Comparison of ENCODE assay signal across 1 cellular context in the genomic region with DNA sequence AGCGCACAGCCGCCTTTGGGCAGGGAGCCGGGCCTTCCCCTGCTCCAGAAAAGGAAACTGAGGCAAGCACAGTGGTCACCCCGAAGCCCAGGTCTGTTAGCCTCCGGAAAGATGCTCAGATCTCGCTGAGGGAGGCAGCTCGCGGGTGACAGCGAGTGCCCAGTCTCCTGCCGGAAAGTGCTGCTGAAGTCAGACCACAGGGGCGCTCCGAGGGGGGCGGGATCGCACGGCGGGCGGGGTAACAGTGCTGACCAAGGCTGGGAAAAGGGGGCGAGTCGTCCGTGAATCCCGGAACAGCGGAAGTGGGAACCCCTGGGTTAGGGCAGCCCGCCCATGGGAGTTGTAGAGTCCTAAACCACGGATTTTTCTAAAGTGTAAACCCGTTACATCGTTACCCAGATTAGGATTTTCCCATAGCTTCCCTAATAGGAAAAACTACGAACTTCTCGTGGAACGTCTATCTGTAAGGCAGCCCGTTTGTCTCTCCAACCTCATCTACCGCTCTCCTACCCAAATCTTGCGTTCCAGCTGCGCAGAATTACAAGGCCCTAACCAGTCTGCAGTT.
TF ChIP-seq lines count a peak whose summit lies in the region.

No MANE protein-coding gene starts in this region.

TF ChIP-seq in HepG2, 621 proteins besides CTCF, POLR2A, EP300 and RAD21 (continued from another document and continues in another):
- no peak for TF ChIP-seq RELA (CRISPR knock-in tag; IDR thresholded peaks at IDR 0.05)
- TF ChIP-seq, protein P1, sequence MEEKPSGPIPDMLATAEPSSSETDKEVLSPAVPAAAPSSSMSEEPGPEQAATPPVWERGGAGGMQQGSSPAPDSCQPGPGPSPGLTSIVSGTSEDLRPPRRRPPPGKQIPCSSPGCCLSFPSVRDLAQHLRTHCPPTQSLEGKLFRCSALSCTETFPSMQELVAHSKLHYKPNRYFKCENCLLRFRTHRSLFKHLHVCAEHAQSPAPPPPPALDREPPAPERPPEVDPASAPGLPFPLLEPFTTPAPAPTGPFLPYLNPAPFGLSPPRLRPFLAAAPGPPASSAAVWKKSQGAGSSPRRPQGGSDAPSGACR (CRISPR knock-in tag; IDR thresholded peaks at IDR 0.05), result no peak
- TF ChIP-seq, protein P2, sequence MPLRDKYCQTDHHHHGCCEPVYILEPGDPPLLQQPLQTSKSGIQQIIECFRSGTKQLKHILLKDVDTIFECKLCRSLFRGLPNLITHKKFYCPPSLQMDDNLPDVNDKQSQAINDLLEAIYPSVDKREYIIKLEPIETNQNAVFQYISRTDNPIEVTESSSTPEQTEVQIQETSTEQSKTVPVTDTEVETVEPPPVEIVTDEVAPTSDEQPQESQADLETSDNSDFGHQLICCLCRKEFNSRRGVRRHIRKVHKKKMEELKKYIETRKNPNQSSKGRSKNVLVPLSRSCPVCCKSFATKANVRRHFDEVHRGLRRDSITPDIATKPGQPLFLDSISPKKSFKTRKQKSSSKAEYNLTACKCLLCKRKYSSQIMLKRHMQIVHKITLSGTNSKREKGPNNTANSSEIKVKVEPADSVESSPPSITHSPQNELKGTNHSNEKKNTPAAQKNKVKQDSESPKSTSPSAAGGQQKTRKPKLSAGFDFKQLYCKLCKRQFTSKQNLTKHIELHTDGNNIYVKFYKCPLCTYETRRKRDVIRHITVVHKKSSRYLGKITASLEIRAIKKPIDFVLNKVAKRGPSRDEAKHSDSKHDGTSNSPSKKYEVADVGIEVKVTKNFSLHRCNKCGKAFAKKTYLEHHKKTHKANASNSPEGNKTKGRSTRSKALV (CRISPR knock-in tag; IDR thresholded peaks at IDR 0.05), result no peak
- TF ChIP-seq ZNF761 (CRISPR knock-in tag; conservative IDR thresholded peaks at IDR 0.05), result no peak
- no peak for TF ChIP-seq NCOA1 (CRISPR knock-in tag; IDR thresholded peaks at IDR 0.05)
- TF ChIP-seq HOXA7 (CRISPR knock-in tag; IDR thresholded peaks at IDR 0.05), result no peak
- TF ChIP-seq, protein P3, sequence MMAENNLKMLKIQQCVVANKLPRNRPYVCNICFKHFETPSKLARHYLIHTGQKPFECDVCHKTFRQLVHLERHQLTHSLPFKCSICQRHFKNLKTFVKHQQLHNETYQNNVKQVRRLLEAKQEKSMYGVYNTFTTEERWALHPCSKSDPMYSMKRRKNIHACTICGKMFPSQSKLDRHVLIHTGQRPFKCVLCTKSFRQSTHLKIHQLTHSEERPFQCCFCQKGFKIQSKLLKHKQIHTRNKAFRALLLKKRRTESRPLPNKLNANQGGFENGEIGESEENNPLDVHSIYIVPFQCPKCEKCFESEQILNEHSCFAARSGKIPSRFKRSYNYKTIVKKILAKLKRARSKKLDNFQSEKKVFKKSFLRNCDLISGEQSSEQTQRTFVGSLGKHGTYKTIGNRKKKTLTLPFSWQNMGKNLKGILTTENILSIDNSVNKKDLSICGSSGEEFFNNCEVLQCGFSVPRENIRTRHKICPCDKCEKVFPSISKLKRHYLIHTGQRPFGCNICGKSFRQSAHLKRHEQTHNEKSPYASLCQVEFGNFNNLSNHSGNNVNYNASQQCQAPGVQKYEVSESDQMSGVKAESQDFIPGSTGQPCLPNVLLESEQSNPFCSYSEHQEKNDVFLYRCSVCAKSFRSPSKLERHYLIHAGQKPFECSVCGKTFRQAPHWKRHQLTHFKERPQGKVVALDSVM (CRISPR knock-in tag; IDR thresholded peaks at IDR 0.05), result no peak
- no peak for TF ChIP-seq EHMT2 (IDR thresholded peaks at IDR 0.05; ENCODE audit: borderline replicate concordance, low read depth, low read length)
- TF ChIP-seq, protein P4, sequence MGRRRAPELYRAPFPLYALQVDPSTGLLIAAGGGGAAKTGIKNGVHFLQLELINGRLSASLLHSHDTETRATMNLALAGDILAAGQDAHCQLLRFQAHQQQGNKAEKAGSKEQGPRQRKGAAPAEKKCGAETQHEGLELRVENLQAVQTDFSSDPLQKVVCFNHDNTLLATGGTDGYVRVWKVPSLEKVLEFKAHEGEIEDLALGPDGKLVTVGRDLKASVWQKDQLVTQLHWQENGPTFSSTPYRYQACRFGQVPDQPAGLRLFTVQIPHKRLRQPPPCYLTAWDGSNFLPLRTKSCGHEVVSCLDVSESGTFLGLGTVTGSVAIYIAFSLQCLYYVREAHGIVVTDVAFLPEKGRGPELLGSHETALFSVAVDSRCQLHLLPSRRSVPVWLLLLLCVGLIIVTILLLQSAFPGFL (CRISPR knock-in tag; IDR thresholded peaks at IDR 0.05), result no peak
- no peak for TF ChIP-seq JUN (CRISPR knock-in tag; IDR thresholded peaks at IDR 0.05)
- TF ChIP-seq ZNF510 (CRISPR knock-in tag; IDR thresholded peaks at IDR 0.05; ENCODE audit: low read depth), result 0 out of 2 replicates have a peak, but pooled peaks have one; percentile 54
- no peak for TF ChIP-seq SUZ12 (IDR thresholded peaks at IDR 0.05; ENCODE audit: low read depth, low read length)
- 0 out of 2 replicates have a peak, but pooled peaks have one; percentile 50 for TF ChIP-seq ZNF746 (CRISPR knock-in tag; IDR thresholded peaks at IDR 0.05)
- TF ChIP-seq ZNF124 (CRISPR knock-in tag; IDR thresholded peaks at IDR 0.05), result no peak
- TF ChIP-seq ZNF773 (CRISPR knock-in tag; IDR thresholded peaks at IDR 0.05; ENCODE audit: borderline replicate concordance), result no peak
- peak; percentile 74 for TF ChIP-seq SAP130 (CRISPR knock-in tag; IDR thresholded peaks at IDR 0.05; ENCODE audit: low read depth)
- TF ChIP-seq CHD2 (IDR thresholded peaks at IDR 0.05; ENCODE audit: low read depth, low read length), result no peak
- no peak; the same call in none of the 2 replicates for TF ChIP-seq GABPB1 (CRISPR knock-in tag; IDR thresholded peaks at IDR 0.05)
- TF ChIP-seq MED8 (CRISPR knock-in tag; IDR thresholded peaks at IDR 0.05; ENCODE audit: insufficient replicate concordance), result no peak
- TF ChIP-seq KMT2A (CRISPR knock-in tag; IDR thresholded peaks at IDR 0.05), result 0 out of 2 replicates have a peak, but pooled peaks have one; percentile 15
- no peak for TF ChIP-seq IRF2 (CRISPR knock-in tag; IDR thresholded peaks at IDR 0.05)
- no peak for TF ChIP-seq SMAD1 (CRISPR knock-in tag; IDR thresholded peaks at IDR 0.05; ENCODE audit: borderline replicate concordance, low read depth)
- TF ChIP-seq ELF4 (CRISPR knock-in tag; IDR thresholded peaks at IDR 0.05; ENCODE audit: borderline replicate concordance), result peak; percentile 65
- no peak for TF ChIP-seq ZIK1 (CRISPR knock-in tag; IDR thresholded peaks at IDR 0.05; ENCODE audit: borderline replicate concordance, low read depth)
- TF ChIP-seq SAFB2 (CRISPR knock-in tag; IDR thresholded peaks at IDR 0.05; ENCODE audit: borderline replicate concordance, low read depth), result no peak; the same call in 1 of the 2 replicates
- no peak for TF ChIP-seq CHCHD3 (CRISPR knock-in tag; IDR thresholded peaks at IDR 0.05)
- TF ChIP-seq ZNF891 (CRISPR knock-in tag; IDR thresholded peaks at IDR 0.05), result no peak; the same call in 1 of the 2 replicates
- no peak for TF ChIP-seq CCAR2 (optimal IDR thresholded peaks at IDR 0.05; ENCODE audit: low read depth, low read length)
- no peak for TF ChIP-seq BRD4 (CRISPR knock-in tag; IDR thresholded peaks at IDR 0.05)
- TF ChIP-seq JDP2 (CRISPR knock-in tag; IDR thresholded peaks at IDR 0.05; ENCODE audit: borderline replicate concordance), result no peak
- no peak for TF ChIP-seq ZNF121 (CRISPR knock-in tag; IDR thresholded peaks at IDR 0.05)
- TF ChIP-seq CBX1 (IDR thresholded peaks at IDR 0.05; ENCODE audit: low read depth), result no peak
- no peak for TF ChIP-seq ZNF660 (CRISPR knock-in tag; IDR thresholded peaks at IDR 0.05; ENCODE audit: borderline replicate concordance, low read depth)
- no peak for TF ChIP-seq ZNF703 (CRISPR knock-in tag; IDR thresholded peaks at IDR 0.05; ENCODE audit: borderline replicate concordance)
- TF ChIP-seq MIER3 (CRISPR knock-in tag; IDR thresholded peaks at IDR 0.05; ENCODE audit: borderline replicate concordance), result no peak
- TF ChIP-seq, protein P5, sequence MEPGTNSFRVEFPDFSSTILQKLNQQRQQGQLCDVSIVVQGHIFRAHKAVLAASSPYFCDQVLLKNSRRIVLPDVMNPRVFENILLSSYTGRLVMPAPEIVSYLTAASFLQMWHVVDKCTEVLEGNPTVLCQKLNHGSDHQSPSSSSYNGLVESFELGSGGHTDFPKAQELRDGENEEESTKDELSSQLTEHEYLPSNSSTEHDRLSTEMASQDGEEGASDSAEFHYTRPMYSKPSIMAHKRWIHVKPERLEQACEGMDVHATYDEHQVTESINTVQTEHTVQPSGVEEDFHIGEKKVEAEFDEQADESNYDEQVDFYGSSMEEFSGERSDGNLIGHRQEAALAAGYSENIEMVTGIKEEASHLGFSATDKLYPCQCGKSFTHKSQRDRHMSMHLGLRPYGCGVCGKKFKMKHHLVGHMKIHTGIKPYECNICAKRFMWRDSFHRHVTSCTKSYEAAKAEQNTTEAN (CRISPR knock-in tag; conservative IDR thresholded peaks at IDR 0.05), result no peak
- no peak for TF ChIP-seq JARID2 (CRISPR knock-in tag; IDR thresholded peaks at IDR 0.05; ENCODE audit: insufficient replicate concordance)
- no peak for TF ChIP-seq HMGA1 (CRISPR knock-in tag; conservative IDR thresholded peaks at IDR 0.05)
- TF ChIP-seq ZNF850 (CRISPR knock-in tag; conservative IDR thresholded peaks at IDR 0.05), result no peak
- no peak for TF ChIP-seq CBFB (CRISPR knock-in tag; IDR thresholded peaks at IDR 0.05)
- no peak for TF ChIP-seq AHR (CRISPR knock-in tag; IDR thresholded peaks at IDR 0.05)
- no peak for TF ChIP-seq SKI (IDR thresholded peaks at IDR 0.05; ENCODE audit: partially characterized antibody)
- no peak for TF ChIP-seq PAX8 (CRISPR knock-in tag; IDR thresholded peaks at IDR 0.05; ENCODE audit: borderline replicate concordance)
- TF ChIP-seq ZBTB7B (CRISPR knock-in tag; IDR thresholded peaks at IDR 0.05), result no peak
- no peak for TF ChIP-seq ZNF607 (CRISPR knock-in tag; IDR thresholded peaks at IDR 0.05; ENCODE audit: borderline replicate concordance)
- TF ChIP-seq FOXC1 (CRISPR knock-in tag; IDR thresholded peaks at IDR 0.05; ENCODE audit: borderline replicate concordance), result no peak; the same call in 1 of the 2 replicates
- TF ChIP-seq ZSCAN20 (CRISPR knock-in tag; IDR thresholded peaks at IDR 0.05; ENCODE audit: borderline replicate concordance), result peak; percentile 83; the same call in 1 of the 2 replicates
- TF ChIP-seq ZNF619 (CRISPR knock-in tag; IDR thresholded peaks at IDR 0.05), result no peak
- TF ChIP-seq ZNF431 (CRISPR knock-in tag; IDR thresholded peaks at IDR 0.05; ENCODE audit: borderline replicate concordance, low read depth), result no peak
- no peak for TF ChIP-seq ZNF577 (CRISPR knock-in tag; IDR thresholded peaks at IDR 0.05; ENCODE audit: borderline replicate concordance, low read depth)
- no peak for TF ChIP-seq IKZF4 (CRISPR knock-in tag; IDR thresholded peaks at IDR 0.05; ENCODE audit: borderline replicate concordance, low read depth, not compliant biosample characterization)
- TF ChIP-seq ZNF556 (CRISPR knock-in tag; IDR thresholded peaks at IDR 0.05; ENCODE audit: borderline replicate concordance), result 0 out of 2 replicates have a peak, but pooled peaks have one; percentile 1
- TF ChIP-seq, protein P6, sequence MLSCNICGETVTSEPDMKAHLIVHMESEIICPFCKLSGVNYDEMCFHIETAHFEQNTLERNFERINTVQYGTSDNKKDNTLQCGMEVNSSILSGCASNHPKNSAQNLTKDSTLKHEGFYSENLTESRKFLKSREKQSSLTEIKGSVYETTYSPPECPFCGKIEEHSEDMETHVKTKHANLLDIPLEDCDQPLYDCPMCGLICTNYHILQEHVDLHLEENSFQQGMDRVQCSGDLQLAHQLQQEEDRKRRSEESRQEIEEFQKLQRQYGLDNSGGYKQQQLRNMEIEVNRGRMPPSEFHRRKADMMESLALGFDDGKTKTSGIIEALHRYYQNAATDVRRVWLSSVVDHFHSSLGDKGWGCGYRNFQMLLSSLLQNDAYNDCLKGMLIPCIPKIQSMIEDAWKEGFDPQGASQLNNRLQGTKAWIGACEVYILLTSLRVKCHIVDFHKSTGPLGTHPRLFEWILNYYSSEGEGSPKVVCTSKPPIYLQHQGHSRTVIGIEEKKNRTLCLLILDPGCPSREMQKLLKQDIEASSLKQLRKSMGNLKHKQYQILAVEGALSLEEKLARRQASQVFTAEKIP (CRISPR knock-in tag; IDR thresholded peaks at IDR 0.05; ENCODE audit: borderline replicate concordance), result no peak
- TF ChIP-seq, protein P7, sequence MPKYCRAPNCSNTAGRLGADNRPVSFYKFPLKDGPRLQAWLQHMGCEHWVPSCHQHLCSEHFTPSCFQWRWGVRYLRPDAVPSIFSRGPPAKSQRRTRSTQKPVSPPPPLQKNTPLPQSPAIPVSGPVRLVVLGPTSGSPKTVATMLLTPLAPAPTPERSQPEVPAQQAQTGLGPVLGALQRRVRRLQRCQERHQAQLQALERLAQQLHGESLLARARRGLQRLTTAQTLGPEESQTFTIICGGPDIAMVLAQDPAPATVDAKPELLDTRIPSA (CRISPR knock-in tag; IDR thresholded peaks at IDR 0.05; ENCODE audit: borderline replicate concordance), result no peak
- TF ChIP-seq ZNF354B (CRISPR knock-in tag; IDR thresholded peaks at IDR 0.05), result peak; percentile 9; the same call in 1 of the 2 replicates
- TF ChIP-seq, protein P8, sequence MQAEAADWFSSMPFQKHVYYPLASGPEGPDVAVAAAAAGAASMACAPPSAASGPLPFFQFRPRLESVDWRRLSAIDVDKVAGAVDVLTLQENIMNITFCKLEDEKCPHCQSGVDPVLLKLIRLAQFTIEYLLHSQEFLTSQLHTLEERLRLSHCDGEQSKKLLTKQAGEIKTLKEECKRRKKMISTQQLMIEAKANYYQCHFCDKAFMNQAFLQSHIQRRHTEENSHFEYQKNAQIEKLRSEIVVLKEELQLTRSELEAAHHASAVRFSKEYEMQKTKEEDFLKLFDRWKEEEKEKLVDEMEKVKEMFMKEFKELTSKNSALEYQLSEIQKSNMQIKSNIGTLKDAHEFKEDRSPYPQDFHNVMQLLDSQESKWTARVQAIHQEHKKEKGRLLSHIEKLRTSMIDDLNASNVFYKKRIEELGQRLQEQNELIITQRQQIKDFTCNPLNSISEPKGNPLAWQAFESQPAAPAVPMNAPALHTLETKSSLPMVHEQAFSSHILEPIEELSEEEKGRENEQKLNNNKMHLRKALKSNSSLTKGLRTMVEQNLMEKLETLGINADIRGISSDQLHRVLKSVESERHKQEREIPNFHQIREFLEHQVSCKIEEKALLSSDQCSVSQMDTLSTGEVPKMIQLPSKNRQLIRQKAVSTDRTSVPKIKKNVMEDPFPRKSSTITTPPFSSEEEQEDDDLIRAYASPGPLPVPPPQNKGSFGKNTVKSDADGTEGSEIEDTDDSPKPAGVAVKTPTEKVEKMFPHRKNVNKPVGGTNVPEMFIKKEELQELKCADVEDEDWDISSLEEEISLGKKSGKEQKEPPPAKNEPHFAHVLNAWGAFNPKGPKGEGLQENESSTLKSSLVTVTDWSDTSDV (CRISPR knock-in tag; IDR thresholded peaks at IDR 0.05), result no peak; the same call in 1 of the 2 replicates
- no peak for TF ChIP-seq KLF13 (CRISPR knock-in tag; IDR thresholded peaks at IDR 0.05)
- TF ChIP-seq NFE2 (CRISPR knock-in tag; IDR thresholded peaks at IDR 0.05), result no peak
- no peak for TF ChIP-seq FOXM1 (CRISPR knock-in tag; IDR thresholded peaks at IDR 0.05)
- 0 out of 2 replicates have a peak, but pooled peaks have one; percentile 3 for TF ChIP-seq ZNF709 (CRISPR knock-in tag; IDR thresholded peaks at IDR 0.05)
- no peak for TF ChIP-seq ZNF274 (CRISPR knock-in tag; IDR thresholded peaks at IDR 0.05)
- TF ChIP-seq MBNL3 (CRISPR knock-in tag; conservative IDR thresholded peaks at IDR 0.05), result no peak
- no peak; the same call in 1 of the 2 replicates for TF ChIP-seq NR2F2 (IDR thresholded peaks at IDR 0.05; ENCODE audit: borderline replicate concordance, low read depth)
- no peak for TF ChIP-seq MTF2 (CRISPR knock-in tag; IDR thresholded peaks at IDR 0.05; ENCODE audit: borderline replicate concordance)
- no peak for TF ChIP-seq TBX2 (CRISPR knock-in tag; IDR thresholded peaks at IDR 0.05; ENCODE audit: borderline replicate concordance)
- no peak; the same call in none of the 2 replicates for TF ChIP-seq ZNF772 (CRISPR knock-in tag; IDR thresholded peaks at IDR 0.05)
